ENCODE assay signal across 8 cellular contexts in genomic region chr11:72676874-72677341, GRCh38. TPM values are rescaled to one million over a fixed set of nuclear protein-coding genes. Genes with fewer than 3 reads are reported as not detected.
DNase-seq lines count a peak whose midpoint lies in the region; ATAC-seq and TF ChIP-seq lines count a peak whose summit lies in the region.

No MANE protein-coding gene starts in this region.

- no peak for TF ChIP-seq POLR2A in gastrocnemius medialis (IDR thresholded peaks at IDR 0.05)

- DNase-seq in GM20000 (ENCODE audit: low spot score) (peak; percentile 60), SJCRH30 (peak; percentile 50 to 51), NCI-H1930 (lab: John Stamatoyannopoulos, UW) (no peak), gastrocnemius medialis (no peak)
- peak in 1 of 2 donors; percentile 80 for DNase-seq in activated naive CD4-positive, alpha-beta T cell treated with anti-CD3 and anti-CD28 coated beads, Interleukin-2, amount 50 U/mL, for 72 hours (ENCODE audit: low spot score in 2 of 2)
- DNase-seq in stimulated activated CD4-positive, alpha-beta T cell treated with anti-CD3 and anti-CD28 coated beads, Interleukin-2, amount 100 ng/mL, for 48 hours, result peak; percentile 64 to 70

- no peaks in the 10 kb centered on the region for H3K4me1 ChIP-seq in SJCRH30
- no peaks in the 10 kb centered on the region; the same call in 1 of the 2 replicates for H3K4me1 ChIP-seq in iPS-20b (ENCODE audit: insufficient read depth, low read length)
- H3K4me1 ChIP-seq in gastrocnemius medialis, result no peaks in the 10 kb centered on the region

- no peaks in the 10 kb centered on the region for H3K9me3 Mint-ChIP-seq in activated naive CD4-positive, alpha-beta T cell treated with anti-CD3 and anti-CD28 coated beads, Interleukin-2, amount 50 U/mL, for 72 hours

- intact Hi-C loops in gastrocnemius medialis (cut with DNase I; ENCODE audit: low total_unique reads), result no loop called here

- no peak for TF ChIP-seq CTCF in GM20000 (IDR thresholded peaks at IDR 0.05; ENCODE audit: extremely low read depth, missing control alignments)
- no peak for TF ChIP-seq CTCF in gastrocnemius medialis (IDR thresholded peaks at IDR 0.05 in 4 of 5, conservative IDR thresholded peaks at IDR 0.05 in 1 of 5)

- H3K36me3 ChIP-seq in SJCRH30 (no peaks in the 10 kb centered on the region), iPS-20b (ENCODE audit: insufficient read depth, low read depth, low read length) (no peaks in the 10 kb centered on the region), gastrocnemius medialis (no peaks in the 10 kb centered on the region)

- H3K27me3 ChIP-seq in SJCRH30 (no peaks in the 10 kb centered on the region), iPS-20b (ENCODE audit: insufficient read depth, low read length) (peaks cover 90% of the 10 kb centered on the region), gastrocnemius medialis (peaks cover 65 to 72% (median 65%) of the 10 kb centered on the region in 3 donors)

- no peak overlapping the region for H3K27ac ChIP-seq in SJCRH30
- H3K27ac ChIP-seq in iPS-20b (ENCODE audit: low read length), result no peak overlapping the region
- H3K27ac ChIP-seq in gastrocnemius medialis, result no peak overlapping the region

- no peaks in the 10 kb centered on the region for H3K36me3 Mint-ChIP-seq in activated naive CD4-positive, alpha-beta T cell treated with anti-CD3 and anti-CD28 coated beads, Interleukin-2, amount 50 U/mL, for 72 hours

- H3K9me3 ChIP-seq in SJCRH30 (replicated peaks) (no peaks in the 10 kb centered on the region), iPS-20b (ENCODE audit: insufficient read depth, low read depth, low read length) (no peaks in the 10 kb centered on the region), gastrocnemius medialis (no peaks in the 10 kb centered on the region)

- peak; percentile 43 to 66 for ATAC-seq in activated naive CD4-positive, alpha-beta T cell treated with anti-CD3 and anti-CD28 coated beads, Interleukin-2, amount 50 U/mL, for 72 hours
- ATAC-seq in GM21367 (IDR thresholded peaks at IDR 0.05; ENCODE audit: unreplicated experiment), result no peak
- no peak for ATAC-seq in gastrocnemius medialis

- H3K9ac ChIP-seq in iPS-20b (ENCODE audit: low read depth, low read length), result no peak overlapping the region

- no peak overlapping the region for H3K4me3 ChIP-seq in SJCRH30
- peak overlapping the region; percentile 33; the same call in 1 of the 2 replicates for H3K4me3 ChIP-seq in iPS-20b (ENCODE audit: low read length)
- no peak overlapping the region for H3K4me3 ChIP-seq in gastrocnemius medialis

- H3K27ac Mint-ChIP-seq in activated naive CD4-positive, alpha-beta T cell treated with anti-CD3 and anti-CD28 coated beads, Interleukin-2, amount 50 U/mL, for 72 hours, result no peak overlapping the region

- in situ Hi-C loops in gastrocnemius medialis (cut with MboI; ENCODE audit: low sequenced_read_pairs in 4 of 4), result loop anchor here in 1 of 4 donors (10.0 kb wide), 1 partner anchor 202 kb away; no protein-coding TSS in a partner anchor

RNA-seq across cellular contexts. Expression of gene PDE2A, which starts 2.7 kb away (rescaled TPM):
- total RNA-seq in SJCRH30 (2014; rRNA removed; shearing (Covaris generic)), result 0.15 and 0.24 TPM in 2 replicates
- total RNA-seq in activated naive CD4-positive, alpha-beta T cell treated with anti-CD3 and anti-CD28 coated beads, Interleukin-2, amount 50 U/mL, for 72 hours, result under 1 TPM; 0.68 to 0.97 TPM
- total RNA-seq in gastrocnemius medialis, result 10 to 100 TPM; 13.4 to 26.6 (median 21.9) TPM

Comparison
In these comparisons a context has a peak if more than half of its experiments do, and no peak if none do; other contexts are left out.
1. DNase-seq: peak in GM20000 (single experiment), SJCRH30 (2 of 2) and stimulated activated CD4-positive, alpha-beta T cell treated with anti-CD3 and anti-CD28 coated beads, Interleukin-2, amount 100 ng/mL, for 48 hours (2 of 2); none in NCI-H1930 (0 of 2) and gastrocnemius medialis (0 of 2).
2. ATAC-seq: peak in activated naive CD4-positive, alpha-beta T cell treated with anti-CD3 and anti-CD28 coated beads, Interleukin-2, amount 50 U/mL, for 72 hours (2 of 2); none in GM21367 (single experiment) and gastrocnemius medialis (0 of 2).
3. RNA of gene PDE2A, which starts 2.7 kb away (total RNA-seq): 13.4 to 26.6 TPM in gastrocnemius medialis; 0.68 to 0.97 TPM in activated naive CD4-positive, alpha-beta T cell treated with anti-CD3 and anti-CD28 coated beads, Interleukin-2, amount 50 U/mL, for 72 hours and 0.15 to 0.24 TPM in SJCRH30; every median in the first group is over 4 times any median in the second.